ENCODE assay signal across 8 cellular contexts in the genomic region with DNA sequence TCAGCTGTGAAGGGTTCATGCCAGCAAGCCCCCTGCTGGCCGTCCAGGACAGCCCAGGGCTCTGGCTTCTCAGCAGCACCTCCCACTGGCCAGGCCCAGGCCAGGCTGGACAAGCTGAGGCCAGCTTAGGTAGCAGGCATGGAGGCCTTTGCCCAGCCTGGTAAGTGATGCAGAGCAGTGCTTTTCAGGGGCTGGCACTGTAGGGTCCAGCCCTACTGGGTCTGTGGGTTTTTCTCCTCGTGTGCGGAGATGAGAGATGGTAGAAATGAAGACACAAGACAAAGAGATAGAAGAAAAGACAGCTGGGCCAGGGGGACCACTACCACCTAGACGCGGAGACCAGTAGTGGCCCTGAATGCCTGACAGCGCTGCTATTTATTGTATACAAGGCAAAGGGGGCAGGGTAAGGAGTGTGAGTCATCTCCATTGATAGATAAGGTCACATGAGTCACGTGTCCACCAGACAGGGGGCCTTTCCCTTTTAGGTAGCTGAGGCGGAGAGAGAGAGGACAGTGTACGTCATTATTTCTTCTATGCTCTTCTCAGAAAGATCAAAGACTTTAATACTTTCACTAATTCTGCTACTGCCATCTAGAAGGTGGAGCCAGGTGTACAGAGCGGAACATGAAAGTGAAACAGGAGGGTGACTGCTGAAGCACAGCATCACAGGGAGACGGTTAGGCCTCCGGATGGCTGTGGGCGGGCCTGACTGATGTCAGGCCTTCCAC. TPM values are rescaled to one million over a fixed set of nuclear protein-coding genes. Genes with fewer than 3 reads are reported as not detected.
DNase-seq lines count a peak whose midpoint lies in the region; ATAC-seq and TF ChIP-seq lines count a peak whose summit lies in the region.
"Not testable (repeated sequence)": the region's sequence is repeated elsewhere in the genome, so short reads cannot be mapped to it uniquely, and the experiment has no call there.

No MANE protein-coding gene starts in this region.

- H2AFZ ChIP-seq in GM23248 = not testable (repeated sequence)

- H3K27ac ChIP-seq in GM23248 (peak overlapping the region; percentile 63), neutrophil (peak overlapping the region; percentile 86)

- not testable (repeated sequence) for H3K27me3 ChIP-seq in GM23248 (replicated peaks; ENCODE audit: insufficient read depth); neutrophil

- ATAC-seq in stimulated activated effector memory CD8-positive, alpha-beta T cell treated with anti-CD3 and anti-CD28 coated beads, Interleukin-12 subunit alpha, Interleukin-12 subunit beta, amount 100 ng/mL, for 72 hours = peak; percentile 94

- H3K4me1 ChIP-seq in GM23248 (ENCODE audit: insufficient read depth); neutrophil (ENCODE audit: control insufficient read depth in 1 of 2, insufficient read depth in 1 of 2, low read depth in 1 of 2, low read length in 1 of 2): not testable (repeated sequence)

- not testable (repeated sequence) for H3K9me2 ChIP-seq in GM23248 (ENCODE audit: insufficient read depth)

- peak overlapping the region; percentile 33 for H3K9ac ChIP-seq in GM23248

- not testable (repeated sequence) for H3K9me3 Mint-ChIP-seq in stimulated activated effector memory CD8-positive, alpha-beta T cell treated with anti-CD3 and anti-CD28 coated beads, Interleukin-12 subunit alpha, Interleukin-12 subunit beta, amount 100 ng/mL, for 72 hours

- peaks cover 32% of the 10 kb centered on the region for H3K4me1 Mint-ChIP-seq in stimulated activated effector memory CD8-positive, alpha-beta T cell treated with anti-CD3 and anti-CD28 coated beads, Interleukin-12 subunit alpha, Interleukin-12 subunit beta, amount 100 ng/mL, for 72 hours

- H3K4me3 Mint-ChIP-seq in stimulated activated effector memory CD8-positive, alpha-beta T cell treated with anti-CD3 and anti-CD28 coated beads, Interleukin-12 subunit alpha, Interleukin-12 subunit beta, amount 100 ng/mL, for 72 hours = peak overlapping the region; percentile 71

- not testable (repeated sequence) for H4K20me1 ChIP-seq in GM23248 (ENCODE audit: insufficient read depth)

- in situ Hi-C loops in GM23248 (cut with MboI); KBM-7 (cut with MboI; ENCODE audit: low pct_unique_long_range_greater_than_20kb, low sequenced_read_pairs): not testable (repeated sequence)

- H3F3A ChIP-seq in GM23248 (ENCODE audit: insufficient read depth) = peaks cover 13% of the 10 kb centered on the region; the same call in 1 of the 2 replicates

- WGBS in GM23248 (ENCODE audit: low coverage in 1 of 2, low lambda C conversion rate in 2 of 2, missing lambda C conversion rate in 2 of 2), 2 experiments = 58 to 60% methylated on average over 8 to 10 of the region's 13 CpGs

- H3K36me3 ChIP-seq in GM23248 (ENCODE audit: low read depth) = peaks cover 34% of the 10 kb centered on the region; the same call in 1 of the 2 replicates
- H3K36me3 ChIP-seq in neutrophil = peaks cover 29% of the 10 kb centered on the region

- not testable (repeated sequence) for H3K4me3 ChIP-seq in GM23248; fibroblast of pulmonary artery (replicated peaks; ENCODE audit: low read depth, low read length); neutrophil (ENCODE audit: low read depth in 1 of 2, low read length in 1 of 2)

- H3K27ac Mint-ChIP-seq in stimulated activated effector memory CD8-positive, alpha-beta T cell treated with anti-CD3 and anti-CD28 coated beads, Interleukin-12 subunit alpha, Interleukin-12 subunit beta, amount 100 ng/mL, for 72 hours = peak overlapping the region; percentile 95

- peaks cover 100% of the 10 kb centered on the region for H3K36me3 Mint-ChIP-seq in stimulated activated effector memory CD8-positive, alpha-beta T cell treated with anti-CD3 and anti-CD28 coated beads, Interleukin-12 subunit alpha, Interleukin-12 subunit beta, amount 100 ng/mL, for 72 hours

- not testable (repeated sequence) for H3K9me3 ChIP-seq in GM23248 (ENCODE audit: low read depth); neutrophil

- DNase-seq in GM10266 (ENCODE audit: extremely low spot score) = not testable (repeated sequence)
- DNase-seq in GM23248 (peak; percentile 67), KBM-7 (peak; percentile 41), T-helper 2 cell (peak; percentile 52 to 97 (median 80)), fibroblast of pulmonary artery (ENCODE audit: low read depth) (peak; percentile 76)
- DNase-seq in activated gamma-delta T cell treated with anti-CD3 and anti-CD28 coated beads, Interleukin-2, amount 50 U/mL, for 16 hours (ENCODE audit: low read depth) = peak; percentile 72
- DNase-seq in stimulated activated effector memory CD8-positive, alpha-beta T cell treated with anti-CD3 and anti-CD28 coated beads, Interleukin-12 subunit alpha, Interleukin-12 subunit beta, amount 100 ng/mL, for 72 hours (ENCODE audit: low spot score in 2 of 2) = peak; percentile 49 to 85

- peak; percentile 54 for TF ChIP-seq CTCF in GM10266 (IDR thresholded peaks at IDR 0.05; ENCODE audit: control insufficient read depth, insufficient read depth, low read depth, missing control alignments)
- peak; percentile 40 for TF ChIP-seq CTCF in fibroblast of pulmonary artery (IDR thresholded peaks at IDR 0.05; ENCODE audit: low read length, missing control alignments)
- peak; percentile 57 for TF ChIP-seq CTCF in neutrophil (IDR thresholded peaks at IDR 0.05)

- H3K4me2 ChIP-seq in GM23248 (ENCODE audit: unreplicated experiment) = peak overlapping the region; percentile 7

- H3K79me2 ChIP-seq in GM23248 (ENCODE audit: insufficient read depth) = peaks cover 14% of the 10 kb centered on the region

RNA-seq across cellular contexts. Expression of gene PILRB, which starts 13.2 kb away (rescaled TPM):
- 10.8 and 21.8 TPM in 2 replicates for total RNA-seq in GM23248 (2014; rRNA removed; shearing (Covaris generic))
- polyA plus RNA-seq in GM23248 (2016; fragmentation: Nextera tagmentation; extraction: Ambion mirVana) = 7.6 and 10.7 TPM in 2 replicates

RNA-seq across cellular contexts. Expression of gene PILRA, which starts 28.6 kb away (rescaled TPM):
- not detected in 2 replicates for total RNA-seq in GM23248 (2014; rRNA removed; shearing (Covaris generic))
- polyA plus RNA-seq in GM23248 (2016; fragmentation: Nextera tagmentation; extraction: Ambion mirVana) = 1.7 TPM in 2 replicates

RNA-seq across cellular contexts. Expression of gene SPDYE3, which starts 37.2 kb away (rescaled TPM):
- not detected in 2 replicates for total RNA-seq in GM23248 (2014; rRNA removed; shearing (Covaris generic))
- 3.5 and 3.8 TPM in 2 replicates for polyA plus RNA-seq in GM23248 (2016; fragmentation: Nextera tagmentation; extraction: Ambion mirVana)
